In genomic region chr6:11143394-11144371, GRCh38 we compare ENCODE assay signal across 10 cellular contexts. TPM values are rescaled to one million over a fixed set of nuclear protein-coding genes. Genes with fewer than 3 reads are reported as not detected.
A peak's percentile ranks its signal among the peaks of the same experiment; 100 is the strongest.
DNase-seq lines count a peak whose midpoint lies in the region; ATAC-seq and TF ChIP-seq lines count a peak whose summit lies in the region.
"Had no signal": no experiment of that assay in that cellular context is flagged by ENCODE, and none has a peak within 500 bp of the region (broad histone marks: within the 10 kb centered on the region; RNA-seq: fewer than 3 reads in every experiment).

No MANE protein-coding gene starts in this region.

- POLR2A ChIA-PET in activated CD4-positive, alpha-beta T cell treated with anti-CD3 and anti-CD28 coated beads, Interleukin-2, amount 10 ng/mL, durations not matched to agents 7 days and 5 days (lab: Charles Lee), result no interaction called here

- H3K4me1 ChIP-seq in SJSA1 (replicated peaks), result peaks cover 31% of the 10 kb centered on the region
- peaks cover 0 to 3% (median 0%) of the 10 kb centered on the region in 4 donors for H3K4me1 ChIP-seq in stomach
- peaks cover 8% of the 10 kb centered on the region; the same call in 1 of the 2 replicates for H3K4me1 ChIP-seq in H9 (ENCODE audit: insufficient read depth, low read length)

- H2BK5ac ChIP-seq in H9 (ENCODE audit: insufficient read length, low read length), result no peak overlapping the region

- no peak overlapping the region; the same call in 1 of the 2 replicates for H3K14ac ChIP-seq in H9 (ENCODE audit: insufficient read depth, low read length)

- no peak overlapping the region for H3K56ac ChIP-seq in H9 (ENCODE audit: insufficient read length, low read depth, low read length)

- no peak overlapping the region for H2BK15ac ChIP-seq in H9 (ENCODE audit: low read depth, low read length)

- TF ChIP-seq EP300 in stomach (IDR thresholded peaks at IDR 0.05), result no peak

- H4K8ac ChIP-seq in H9 (replicated peaks; ENCODE audit: insufficient read length, low read depth, low read length), result no peak overlapping the region

- H3K79me1 ChIP-seq in H9 (ENCODE audit: insufficient read depth, low read depth, low read length, poor library complexity, severe bottlenecking), result no peaks in the 10 kb centered on the region

- no peak overlapping the region for H3T11ph ChIP-seq in H9 (ENCODE audit: low read length)

- H3K4me1 Mint-ChIP-seq in HFFc6 (ENCODE audit: low read depth) (peaks cover 47% of the 10 kb centered on the region), endothelial cell (ENCODE audit: unreplicated experiment) (peaks cover 7% of the 10 kb centered on the region), H9 (peaks cover 29 to 34% of the 10 kb centered on the region in 2 experiments)
- H3K4me1 Mint-ChIP-seq in activated CD4-positive, alpha-beta T cell treated with anti-CD3 and anti-CD28 coated beads, Interleukin-2, amount 10 ng/mL, durations not matched to agents 7 days and 5 days, result peaks cover 2% of the 10 kb centered on the region

- no peak overlapping the region for H3K4me3 ChIP-seq in SJSA1
- no peak overlapping the region for H3K4me3 ChIP-seq in stomach
- H3K4me3 ChIP-seq: GM23338 had no signal

- no peaks in the 10 kb centered on the region for H3K27me3 ChIP-seq in SJSA1 (replicated peaks)
- H3K27me3 ChIP-seq in stomach, result no peaks in the 10 kb centered on the region
- H3K27me3 ChIP-seq in H9 (ENCODE audit: insufficient read depth, low read length), result no peaks in the 10 kb centered on the region

- no peaks in the 10 kb centered on the region for H3K79me2 ChIP-seq in H9 (ENCODE audit: insufficient read depth, low read length)

- no peak overlapping the region for H2AFZ ChIP-seq in H9 (ENCODE audit: low read length)
- H2AFZ ChIP-seq: GM23338 had no signal

- H3K4me3 Mint-ChIP-seq in HFFc6 (peak overlapping the region; percentile 54), endothelial cell (ENCODE audit: unreplicated experiment) (no peak overlapping the region), H9 (no peak overlapping the region; a peak in 1 of 5 replicates)
- no peak overlapping the region for H3K4me3 Mint-ChIP-seq in activated CD4-positive, alpha-beta T cell treated with anti-CD3 and anti-CD28 coated beads, Interleukin-2, amount 10 ng/mL, durations not matched to agents 7 days and 5 days
- H3K4me3 Mint-ChIP-seq: GM23338 had no signal

- H3K9me3 ChIP-seq in SJSA1 (replicated peaks) (no peaks in the 10 kb centered on the region), stomach (no peaks in the 10 kb centered on the region), H9 (ENCODE audit: control insufficient read depth, low read depth, low read length) (no peaks in the 10 kb centered on the region)

- H3K36me3 Mint-ChIP-seq in HFFc6 (ENCODE audit: low read depth), result no peaks in the 10 kb centered on the region
- no peaks in the 10 kb centered on the region for H3K36me3 Mint-ChIP-seq in endothelial cell (ENCODE audit: low read depth, unreplicated experiment)
- H3K36me3 Mint-ChIP-seq in activated CD4-positive, alpha-beta T cell treated with anti-CD3 and anti-CD28 coated beads, Interleukin-2, amount 10 ng/mL, durations not matched to agents 7 days and 5 days (ENCODE audit: low read depth), result no peaks in the 10 kb centered on the region
- no peaks in the 10 kb centered on the region; a peak in 1 of 7 replicates for H3K36me3 Mint-ChIP-seq in H9 (ENCODE audit: insufficient read depth in 1 of 3, low read depth in 3 of 3)

- intact Hi-C loops in cardiac septum (cut with DNase I), result loop anchor here (1.0 kb wide), 1 partner anchor 353 kb away; no protein-coding TSS in a partner anchor
- intact Hi-C loops in stomach (cut with DNase I; ENCODE audit: low total_unique reads), result loop anchor here (5.0 kb wide), 1 partner anchor 354 kb away; no protein-coding TSS in a partner anchor

- no peak overlapping the region for H2BK20ac ChIP-seq in H9 (ENCODE audit: low read depth, low read length, poor library complexity, severe bottlenecking)

- TF ChIP-seq CTCF in HFFc6 (IDR thresholded peaks at IDR 0.05) (no peak), stomach (IDR thresholded peaks at IDR 0.05) (no peak), endothelial cell (IDR thresholded peaks at IDR 0.05; ENCODE audit: unreplicated experiment) (no peak), H9 (conservative IDR thresholded peaks at IDR 0.05) (no peak)

- no peak overlapping the region for H3K9ac ChIP-seq in H9 (ENCODE audit: extremely low read depth, insufficient read length, low read length)

- no peak overlapping the region for H4K5ac ChIP-seq in H9 (ENCODE audit: insufficient read length, low read depth, low read length)

- H3K4me2 ChIP-seq in H9 (ENCODE audit: insufficient read depth, insufficient read length, low read length), result no peak overlapping the region
- H3K4me2 ChIP-seq: GM23338 had no signal

- H3K36me3 ChIP-seq in SJSA1 (no peaks in the 10 kb centered on the region), stomach (no peaks in the 10 kb centered on the region)

- H3K27me3 Mint-ChIP-seq in HFFc6 (ENCODE audit: insufficient read depth) (no peaks in the 10 kb centered on the region), endothelial cell (ENCODE audit: unreplicated experiment) (no peaks in the 10 kb centered on the region), H9 (ENCODE audit: low read depth) (no peaks in the 10 kb centered on the region; the same call in none of the 2 replicates)
- no peaks in the 10 kb centered on the region for H3K27me3 Mint-ChIP-seq in activated CD4-positive, alpha-beta T cell treated with anti-CD3 and anti-CD28 coated beads, Interleukin-2, amount 10 ng/mL, durations not matched to agents 7 days and 5 days

- no peak overlapping the region for H2BK12ac ChIP-seq in H9 (ENCODE audit: insufficient read length, low read depth, low read length)

- CTCF ChIA-PET in activated CD4-positive, alpha-beta T cell treated with anti-CD3 and anti-CD28 coated beads, Interleukin-2, amount 10 ng/mL, durations not matched to agents 7 days and 5 days (lab: Charles Lee), result interaction anchor here (0.6 to 2.3 kb wide), 9 partner anchors 11 to 432 kb away, joined by 3 to 15 read pairs (median 3); no protein-coding TSS in a partner anchor

- no peaks in the 10 kb centered on the region for H3K23me2 ChIP-seq in H9 (ENCODE audit: insufficient read length, low read depth, low read length, poor library complexity, severe bottlenecking)

- H3K9me3 Mint-ChIP-seq in HFFc6 (no peaks in the 10 kb centered on the region), endothelial cell (ENCODE audit: unreplicated experiment) (no peaks in the 10 kb centered on the region), H9 (no peaks in the 10 kb centered on the region)
- H3K9me3 Mint-ChIP-seq in activated CD4-positive, alpha-beta T cell treated with anti-CD3 and anti-CD28 coated beads, Interleukin-2, amount 10 ng/mL, durations not matched to agents 7 days and 5 days, result no peaks in the 10 kb centered on the region
- H3K9me3 Mint-ChIP-seq: GM23338 had no signal

- 67 to 83% (median 78%) methylated on average over 10 of the region's 10 CpGs for WGBS in stomach, 5 donors
- WGBS in H9 (ENCODE audit: extremely low coverage, insufficient read length, low lambda C conversion rate), result no CpG with 5 or more reads among the region's 10 CpGs

- TF ChIP-seq POLR2A in stomach (IDR thresholded peaks at IDR 0.05), result no peak

- no peak overlapping the region for H2AK5ac ChIP-seq in H9 (ENCODE audit: insufficient read length, low read length)

- H3K27ac ChIP-seq in SJSA1 (peak overlapping the region; percentile 65), stomach (peak overlapping the region in 1 of 5 donors; percentile 26), H9 (ENCODE audit: insufficient read length, low read depth, low read length) (no peak overlapping the region)

- no peak overlapping the region for H2BK120ac ChIP-seq in H9 (ENCODE audit: low read depth, low read length, poor library complexity, severe bottlenecking)

- no peak overlapping the region for H3K23ac ChIP-seq in H9 (ENCODE audit: insufficient read length, low read depth, low read length)

- no peak overlapping the region for H3K18ac ChIP-seq in H9 (ENCODE audit: insufficient read length, low read depth, low read length)

- no peak overlapping the region for H4K91ac ChIP-seq in H9 (ENCODE audit: insufficient read length, low read depth, low read length)

- ATAC-seq in GM21367 (IDR thresholded peaks at IDR 0.05; ENCODE audit: unreplicated experiment), result no peak

- H3K27ac Mint-ChIP-seq in HFFc6 (peak overlapping the region; percentile 88), endothelial cell (ENCODE audit: unreplicated experiment) (no peak overlapping the region), H9 (no peak overlapping the region; a peak in 1 of 7 replicates)
- H3K27ac Mint-ChIP-seq in activated CD4-positive, alpha-beta T cell treated with anti-CD3 and anti-CD28 coated beads, Interleukin-2, amount 10 ng/mL, durations not matched to agents 7 days and 5 days, result no peak overlapping the region
- H3K27ac Mint-ChIP-seq: GM23338 had no signal

- H3K4ac ChIP-seq in H9 (ENCODE audit: low read depth, low read length), result no peak overlapping the region

- no peaks in the 10 kb centered on the region for H4K20me1 ChIP-seq in H9 (ENCODE audit: control insufficient read depth, insufficient read depth, insufficient read length)

- DNase-seq in HFFc6 (peak; percentile 91), SJSA1 (ENCODE audit: low read depth in 1 of 2, low spot score in 2 of 2) (peak; percentile 79 to 90), cardiac septum (ENCODE audit: low spot score) (peak; percentile 92), stomach (peak; percentile 61), endothelial cell (ENCODE audit: low spot score) (no peak), H9 (no peak)
- DNase-seq in activated CD4-positive, alpha-beta T cell treated with anti-CD3 and anti-CD28 coated beads, Interleukin-2, amount 10 ng/mL, durations not matched to agents 7 days and 5 days, result no peak

RNA-seq across cellular contexts. Expression of gene ERVFRD-1, which starts 32.2 kb away (rescaled TPM):
- total RNA-seq in HFFc6 (2021; fragmentation: NEBNext Ultra II Directional; extraction: Animal tissue kit (Norgen Biotek cat#: 25700)), result not detected
- not detected in 2 replicates for total RNA-seq in SJSA1 (2014; rRNA removed; shearing (Covaris generic))
- total RNA-seq in cardiac septum, result not detected
- total RNA-seq in stomach, result 1 to 10 TPM in 1 of 5 donors, not detected in 4; 1.2 TPM
- under 1 TPM in 2 of 3 donors, not detected in 1; 0.15 to 0.19 TPM for polyA plus RNA-seq in stomach
- total RNA-seq in endothelial cell (ENCODE audit: unreplicated experiment), result not detected
- not detected for total RNA-seq in activated CD4-positive, alpha-beta T cell treated with anti-CD3 and anti-CD28 coated beads, Interleukin-2, amount 10 ng/mL, durations not matched to agents 7 days and 5 days
- not detected in 2 replicates for total RNA-seq in H9 (2021)
- total RNA-seq: activated CD8-positive, alpha-beta memory T cell treated with anti-CD3 and anti-CD28 coated beads for 36 hours; GM23338 had no signal

RNA-seq across cellular contexts. Expression of gene SMIM13, which starts 50.0 kb away (rescaled TPM):
- 10 to 100 TPM; 11.9 to 16.5 (median 13.3) TPM for total RNA-seq in HFFc6 (2021; fragmentation: NEBNext Ultra II Directional; extraction: Animal tissue kit (Norgen Biotek cat#: 25700))
- total RNA-seq in SJSA1 (2014; rRNA removed; shearing (Covaris generic)), result 22.1 and 35.9 TPM in 2 replicates
- total RNA-seq in cardiac septum (12.6 TPM), stomach (10 to 100 TPM in 1 of 5 donors, 1 to 10 TPM in 4; 1.2 to 15.8 (median 4.5) TPM), endothelial cell (ENCODE audit: unreplicated experiment) (8.7 TPM), H9 (2021) (10.6 and 11.5 TPM in 2 replicates)
- polyA plus RNA-seq in stomach, result 1 to 10 TPM; 2.4 to 3.3 (median 2.7) TPM
- total RNA-seq in activated CD4-positive, alpha-beta T cell treated with anti-CD3 and anti-CD28 coated beads, Interleukin-2, amount 10 ng/mL, durations not matched to agents 7 days and 5 days, result 1 to 10 TPM; 7.9 to 9.2 TPM

Comparison
In these comparisons a context has a peak if more than half of its experiments do, and no peak if none do; other contexts are left out.
1. DNase-seq: peak in HFFc6 (single experiment), SJSA1 (2 of 2), cardiac septum (single experiment) and stomach (single experiment); none in endothelial cell (single experiment), activated CD4-positive, alpha-beta T cell treated with anti-CD3 and anti-CD28 coated beads, Interleukin-2, amount 10 ng/mL, durations not matched to agents 7 days and 5 days (single experiment) and H9 (single experiment).